ENCODE assay signal across 8 cellular contexts in the genomic region with DNA sequence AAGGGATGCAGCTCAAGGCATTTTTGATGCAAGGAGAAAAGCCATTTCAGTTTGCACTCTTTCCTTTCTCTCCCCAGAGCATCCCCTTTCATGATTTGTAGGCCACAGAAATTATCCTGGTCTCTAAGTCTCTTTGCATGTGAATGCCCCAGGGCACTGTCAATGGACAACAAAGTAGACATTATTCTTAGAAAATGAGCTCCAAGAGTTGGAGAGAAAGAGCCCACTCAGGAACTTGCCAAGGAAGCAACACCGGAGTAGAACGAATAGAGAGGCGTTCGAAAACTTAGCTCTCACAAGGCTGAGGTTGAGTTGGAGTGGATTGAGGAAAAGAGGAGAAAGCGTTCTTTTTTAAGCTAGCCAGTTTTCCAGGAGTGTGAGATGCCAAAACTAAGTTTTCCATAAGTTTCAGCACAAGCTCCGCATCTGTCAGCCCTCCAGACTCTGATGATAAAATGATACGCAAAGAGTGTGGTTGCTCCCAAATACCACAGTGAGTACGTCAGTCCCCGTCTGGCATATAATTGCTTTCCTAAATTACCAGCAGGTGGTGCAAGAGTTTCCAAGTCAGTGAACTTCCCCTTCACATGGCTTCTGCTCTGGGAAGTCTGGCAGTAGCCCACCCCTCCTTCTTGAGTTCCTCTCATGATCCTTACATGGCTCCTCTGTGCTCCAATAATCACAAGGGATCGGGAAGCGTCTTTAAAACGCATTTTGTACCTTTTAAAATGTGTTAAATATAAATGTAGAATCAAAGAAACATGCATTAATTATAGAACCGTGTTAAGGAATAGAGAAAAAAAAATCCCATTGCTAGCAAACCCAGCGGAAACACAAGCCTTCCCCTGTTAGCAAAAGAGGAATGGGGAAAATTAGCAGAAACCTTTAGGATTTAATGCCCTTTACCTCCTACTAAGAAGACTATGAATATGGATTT.
DNase-seq lines count a peak whose midpoint lies in the region; ATAC-seq and TF ChIP-seq lines count a peak whose summit lies in the region.

No MANE protein-coding gene starts in this region.

- H3K4me1 Mint-ChIP-seq in CD8-positive, alpha-beta T cell (ENCODE audit: low read depth) = no peaks in the 10 kb centered on the region
- no peaks in the 10 kb centered on the region for H3K4me1 Mint-ChIP-seq in MCF 10A (ENCODE audit: insufficient read depth, unreplicated experiment)

- CTCF ChIA-PET in CD8-positive, alpha-beta T cell (lab: Charles Lee) = interaction anchor here (0.8 to 2.2 kb wide), 5 partner anchors 12 to 1248 kb away, joined by 3 to 14 read pairs (median 3); no protein-coding TSS in a partner anchor
- CTCF ChIA-PET in MCF 10A (lab: Yijun Ruan, JAX) = interaction anchor here (0.5 to 2.8 kb wide), 42 partner anchors 8 to 1802 kb away, joined by 3 to 21 read pairs (median 4); no protein-coding TSS in a partner anchor

- H3K27ac Mint-ChIP-seq in CD8-positive, alpha-beta T cell = no peak overlapping the region
- H3K27ac Mint-ChIP-seq in MCF 10A (ENCODE audit: low read depth, unreplicated experiment) = no peak overlapping the region

- peak in 1 of 7 experiments; percentile 6 for DNase-seq in CD8-positive, alpha-beta T cell
- DNase-seq in NCI-H82 (lab: John Stamatoyannopoulos, UW) = peak; percentile 88
- peak; percentile 80 for DNase-seq in MCF 10A (ENCODE audit: unreplicated experiment)
- DNase-seq in inferior parietal cortex (ENCODE audit: extremely low spot score) = peak; percentile 82
- DNase-seq in stomach = peak; percentile 31
- DNase-seq in activated gamma-delta T cell (lab: John Stamatoyannopoulos, UW) = no peak

- POLR2A ChIA-PET in CD8-positive, alpha-beta T cell (lab: Charles Lee) = interaction anchor here (0.7 kb wide), 1 partner anchor 136 kb away, joined by 3 read pairs; no protein-coding TSS in a partner anchor
- POLR2A ChIA-PET in MCF 10A (lab: Yijun Ruan, JAX) = no interaction called here

- TF ChIP-seq POLR2A in stomach (IDR thresholded peaks at IDR 0.05) = no peak

- H3K27me3 ChIP-seq in CD8-positive, alpha-beta T cell (ENCODE audit: insufficient read depth, low read length) = no peaks in the 10 kb centered on the region
- H3K27me3 ChIP-seq in stomach = no peaks in the 10 kb centered on the region

- peak; percentile 48 for TF ChIP-seq CTCF in CD8-positive, alpha-beta T cell (IDR thresholded peaks at IDR 0.05)
- TF ChIP-seq CTCF in MCF 10A (IDR thresholded peaks at IDR 0.05; ENCODE audit: unreplicated experiment) (peak; percentile 66), stomach (IDR thresholded peaks at IDR 0.05) (peak in 5 of 7 experiments; percentile 13 to 52 (median 42))

- WGBS in stomach, 5 donors = 29 to 43% (median 40%) methylated on average over 14 of the region's 14 CpGs

- BruUV-seq in MCF 10A (replicated peaks; lab: Mats Ljungman, UMichigan) = no TSS peak

- TF ChIP-seq EP300 in stomach (IDR thresholded peaks at IDR 0.05) = no peak

- H3K4me3 Mint-ChIP-seq in CD8-positive, alpha-beta T cell = no peak overlapping the region
- H3K4me3 Mint-ChIP-seq in MCF 10A (ENCODE audit: unreplicated experiment) = no peak overlapping the region

- H3K4me3 ChIP-seq in CD8-positive, alpha-beta T cell (ENCODE audit: low read depth, low read length) = no peak overlapping the region
- no peak overlapping the region for H3K4me3 ChIP-seq in stomach

- no peak for ATAC-seq in CD8-positive, alpha-beta T cell
- ATAC-seq in GM18867 (IDR thresholded peaks at IDR 0.05; ENCODE audit: unreplicated experiment) = peak; percentile 86
- peak; percentile 49 for ATAC-seq in HG03558 (IDR thresholded peaks at IDR 0.05; ENCODE audit: extremely low read depth, unreplicated experiment)

- H3K27ac ChIP-seq in CD8-positive, alpha-beta T cell (ENCODE audit: low read depth, low read length) = no peak overlapping the region
- no peak overlapping the region for H3K27ac ChIP-seq in stomach

- no peaks in the 10 kb centered on the region for H3K9me3 Mint-ChIP-seq in CD8-positive, alpha-beta T cell
- H3K9me3 Mint-ChIP-seq in MCF 10A (ENCODE audit: unreplicated experiment) = no peaks in the 10 kb centered on the region

- no peaks in the 10 kb centered on the region for H3K36me3 ChIP-seq in CD8-positive, alpha-beta T cell (ENCODE audit: insufficient read depth, low read length)
- no peaks in the 10 kb centered on the region for H3K36me3 ChIP-seq in stomach

- H3K27me3 Mint-ChIP-seq in CD8-positive, alpha-beta T cell (ENCODE audit: low read depth) = no peaks in the 10 kb centered on the region
- H3K27me3 Mint-ChIP-seq in MCF 10A (ENCODE audit: insufficient read depth, unreplicated experiment) = no peaks in the 10 kb centered on the region

- H3K36me3 Mint-ChIP-seq in CD8-positive, alpha-beta T cell = no peaks in the 10 kb centered on the region
- no peaks in the 10 kb centered on the region for H3K36me3 Mint-ChIP-seq in MCF 10A (ENCODE audit: insufficient read depth, unreplicated experiment)

- intact Hi-C loops in CD8-positive, alpha-beta T cell (cut with DNase I, micrococcal nuclease) = loop anchor here (2.0 to 5.0 kb wide), 4 partner anchors 851 to 1281 kb away; a partner anchor contains a TSS
- intact Hi-C loops in MCF 10A (cut with micrococcal nuclease) (loop anchor here (1.0 to 10.0 kb wide), 5 partner anchors 539 to 1249 kb away; no protein-coding TSS in a partner anchor), stomach (cut with DNase I; ENCODE audit: low total_unique reads) (no loop called here)

- H3K9me3 ChIP-seq in CD8-positive, alpha-beta T cell (ENCODE audit: low read length) = no peaks in the 10 kb centered on the region
- H3K9me3 ChIP-seq in stomach = no peaks in the 10 kb centered on the region

- no peaks in the 10 kb centered on the region for H3K4me1 ChIP-seq in CD8-positive, alpha-beta T cell (ENCODE audit: insufficient read depth, low read length)
- H3K4me1 ChIP-seq in stomach = no peaks in the 10 kb centered on the region
